Comparison of ENCODE assay signal across 8 cellular contexts in the genomic region with DNA sequence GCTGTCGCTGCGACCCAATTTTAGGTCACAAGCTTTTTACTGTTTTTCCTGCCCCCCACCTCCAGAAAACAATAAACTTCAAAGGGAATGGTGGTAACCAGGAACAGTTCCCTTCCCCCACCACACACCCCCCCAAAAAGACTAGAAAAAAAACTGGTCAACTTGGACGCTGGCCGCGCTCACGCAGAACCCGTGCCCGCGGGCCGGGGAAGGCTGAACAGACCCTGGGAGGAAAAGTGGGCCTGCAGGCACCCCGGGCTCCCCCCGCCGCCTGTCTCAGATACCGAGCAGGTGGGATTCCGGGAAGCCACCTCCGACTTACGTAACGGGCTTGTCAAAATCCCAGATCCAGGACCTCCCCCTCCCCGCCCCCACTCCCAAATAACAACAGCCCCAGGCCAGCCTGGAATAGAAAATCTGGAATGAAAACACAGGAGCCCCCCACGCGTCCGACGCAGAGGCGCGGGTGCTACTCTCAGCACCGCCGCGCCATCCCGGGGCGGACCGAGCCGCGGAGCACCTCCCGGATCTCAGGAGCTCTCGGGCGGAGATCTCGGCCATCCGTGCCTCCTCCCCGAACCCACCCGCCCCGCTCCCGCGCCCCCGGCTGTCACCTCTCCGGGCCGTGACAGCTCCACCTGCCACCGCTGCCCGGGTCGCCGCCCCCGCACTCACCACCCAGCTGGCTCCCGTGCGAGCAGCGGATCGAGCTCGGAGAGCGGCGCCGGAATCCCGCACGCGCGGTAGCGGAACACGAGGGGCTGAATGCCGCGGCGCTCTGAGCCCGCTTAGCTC. TPM values are rescaled to one million over a fixed set of nuclear protein-coding genes. Genes with fewer than 3 reads are reported as not detected.
DNase-seq lines count a peak whose midpoint lies in the region; ATAC-seq, FAIRE-seq and TF ChIP-seq lines count a peak whose summit lies in the region.

No MANE protein-coding gene starts in this region.

- TF ChIP-seq CTCF in astrocyte of the spinal cord (IDR thresholded peaks at IDR 0.05; ENCODE audit: low read depth, low read length) (no peak), sigmoid colon (IDR thresholded peaks at IDR 0.05) (no peak), D721Med (IDR thresholded peaks at IDR 0.05; ENCODE audit: insufficient read depth, missing control alignments) (no peak)

- peak; percentile 68 for DNase-seq in SW480 (ENCODE audit: low spot score)
- peak; percentile 47 for DNase-seq in astrocyte of the spinal cord (ENCODE audit: low read depth, low spot score)
- DNase-seq in sigmoid colon, result peak; percentile 89
- DNase-seq in D721Med (ENCODE audit: insufficient read length, low spot score), result no peak

- H3K4me1 ChIP-seq in HUES48 (ENCODE audit: control insufficient read depth, insufficient read depth, low read length), result peaks cover 5% of the 10 kb centered on the region
- peaks cover 10% of the 10 kb centered on the region for H3K4me1 ChIP-seq in iPS-15b (ENCODE audit: control insufficient read depth, insufficient read depth, low read length)
- peaks cover 0 to 33% (median 19%) of the 10 kb centered on the region in 4 donors for H3K4me1 ChIP-seq in sigmoid colon

- no peak overlapping the region for H3K9ac ChIP-seq in HUES48 (ENCODE audit: low read depth, low read length)
- no peak overlapping the region for H3K9ac ChIP-seq in iPS-15b (ENCODE audit: low read depth, low read length)

- in situ Hi-C loops in astrocyte of the spinal cord (cut with HindIII; ENCODE audit: low sequenced_read_pairs), result no loop called here

- TF ChIP-seq EP300 in sigmoid colon (IDR thresholded peaks at IDR 0.05), result peak in 2 of 4 donors; percentile 3 to 30

- ATAC-seq in GM18517 (IDR thresholded peaks at IDR 0.05; ENCODE audit: unreplicated experiment) (peak; percentile 23), HG03139 (IDR thresholded peaks at IDR 0.05; ENCODE audit: unreplicated experiment) (no peak)

- H3K36me3 ChIP-seq in HUES48 (ENCODE audit: control insufficient read depth, insufficient read depth, low read length) (no peaks in the 10 kb centered on the region), iPS-15b (ENCODE audit: control insufficient read depth, insufficient read depth, low read length) (no peaks in the 10 kb centered on the region), sigmoid colon (no peaks in the 10 kb centered on the region)

- TF ChIP-seq POLR2A in sigmoid colon (IDR thresholded peaks at IDR 0.05), result peak in 1 of 2 donors; percentile 11

- FAIRE-seq in D721Med (lab: Jason Lieb, UNC), result no peak

- H3K27me3 ChIP-seq in HUES48 (ENCODE audit: control insufficient read depth, insufficient read depth, low read length) (no peaks in the 10 kb centered on the region), iPS-15b (ENCODE audit: control insufficient read depth, insufficient read depth, low read length) (no peaks in the 10 kb centered on the region), sigmoid colon (no peaks in the 10 kb centered on the region)

- H3K4me3 ChIP-seq in HUES48 (ENCODE audit: low read depth, low read length) (peak overlapping the region; percentile 94), astrocyte of the spinal cord (ENCODE audit: low read depth, low read length) (peak overlapping the region; percentile 83), iPS-15b (ENCODE audit: low read depth, low read length) (peak overlapping the region; percentile 72), sigmoid colon (peak overlapping the region; percentile 73 to 94 (median 82))

- H3K27ac ChIP-seq in HUES48 (ENCODE audit: low read depth, low read length) (peak overlapping the region; percentile 66), sigmoid colon (peak overlapping the region; percentile 97 to 99 (median 98))

- 0 to 1% methylated on average over 69 of the region's 69 CpGs for WGBS in sigmoid colon, 2 donors

- no peaks in the 10 kb centered on the region for H3K9me3 ChIP-seq in HUES48 (ENCODE audit: control insufficient read depth, insufficient read depth, low read length)
- H3K9me3 ChIP-seq in iPS-15b (ENCODE audit: control insufficient read depth, insufficient read depth, low read length), result no peaks in the 10 kb centered on the region
- H3K9me3 ChIP-seq in sigmoid colon, result no peaks in the 10 kb centered on the region

- intact Hi-C loops in sigmoid colon (cut with DNase I), result loop anchor here (1.0 to 2.0 kb wide), 2 partner anchors 41 to 78 kb away; a partner anchor contains a TSS

RNA-seq across cellular contexts. Expression of a gene that starts 0.6 kb away (rescaled TPM):
- total RNA-seq in sigmoid colon, result 10 to 100 TPM; 29.3 to 46.1 (median 43.9) TPM
- polyA plus RNA-seq in sigmoid colon, result 10 to 100 TPM in 1 of 3 donors, 1 to 10 TPM in 2; 2.4 to 10.5 (median 4.9) TPM
